In the genomic region with DNA sequence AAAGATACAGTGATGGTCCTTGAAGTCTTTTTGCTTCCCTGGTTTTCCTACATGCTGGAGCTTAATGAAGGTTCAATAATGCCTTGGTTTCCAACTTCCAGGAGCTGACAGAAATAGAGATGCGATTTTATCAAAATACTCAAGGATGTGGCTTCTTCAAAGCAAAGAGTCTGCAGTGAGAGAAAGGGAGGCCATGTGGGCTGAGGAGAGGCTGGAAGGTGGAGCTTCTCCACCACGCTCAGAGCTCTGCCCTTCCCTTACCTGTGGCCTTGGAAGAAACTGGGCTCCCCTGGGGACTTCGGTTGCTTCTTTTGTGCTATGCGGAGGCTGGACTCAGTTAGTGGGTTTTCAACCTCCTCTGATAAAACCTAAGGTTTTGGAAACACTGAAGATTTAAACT, we compare ENCODE assay signal across 14 cellular contexts.
DNase-seq lines count a peak whose midpoint lies in the region; ATAC-seq and TF ChIP-seq lines count a peak whose summit lies in the region.
"Had no signal": no experiment of that assay in that cellular context is flagged by ENCODE, and none has a peak within 500 bp of the region (broad histone marks: within the 10 kb centered on the region; RNA-seq: fewer than 3 reads in every experiment).

No MANE protein-coding gene starts in this region.

- no peak for DNase-seq in activated naive CD8-positive, alpha-beta T cell treated with anti-CD3 and anti-CD28 coated beads, Interleukin-2, amount 10 ng/mL, durations not matched to agents 7 days and 5 days
- no peak for DNase-seq in activated naive CD8-positive, alpha-beta T cell treated with anti-CD3 and anti-CD28 coated beads, Interleukin-2, amount 50 U/mL, for 24 hours
- no peak for DNase-seq in posterior vena cava (ENCODE audit: low spot score)
- no peak for DNase-seq in CD8-positive, alpha-beta T cell
- DNase-seq: 8988T; C1 segment of cervical spinal cord; Caco-2; CD4-positive, CD25-positive, alpha-beta regulatory T cell; GDM1; GOT3; H9 had no signal

- H3K27me3 ChIP-seq in BLaER1 treated with 17β-estradiol and CSF1 and Interleukin-3, amounts not matched to agents 10 nM and 100 nM: no peaks in the 10 kb centered on the region
- no peaks in the 10 kb centered on the region for H3K27me3 ChIP-seq in gastroesophageal sphincter
- no peaks in the 10 kb centered on the region for H3K27me3 ChIP-seq in CD8-positive, alpha-beta T cell (ENCODE audit: insufficient read depth, low read length)

- intact Hi-C loops in posterior vena cava (cut with DNase I): loop anchor here in 1 of 2 donors (10.0 kb wide), 1 partner anchor 95 kb away; no protein-coding TSS in a partner anchor
- intact Hi-C loops in CD8-positive, alpha-beta T cell (cut with DNase I, micrococcal nuclease): no loop called here

- no peak overlapping the region for H3K27ac Mint-ChIP-seq in activated naive CD8-positive, alpha-beta T cell treated with anti-CD3 and anti-CD28 coated beads, Interleukin-2, amount 10 ng/mL, durations not matched to agents 7 days and 5 days
- H3K27ac Mint-ChIP-seq in activated naive CD8-positive, alpha-beta T cell treated with anti-CD3 and anti-CD28 coated beads, Interleukin-2, amount 50 U/mL, for 24 hours: no peak overlapping the region
- H3K27ac Mint-ChIP-seq in CD8-positive, alpha-beta T cell: no peak overlapping the region
- H3K27ac Mint-ChIP-seq: CD4-positive, CD25-positive, alpha-beta regulatory T cell; H9 had no signal

- H3K9me3 Mint-ChIP-seq in activated naive CD8-positive, alpha-beta T cell treated with anti-CD3 and anti-CD28 coated beads, Interleukin-2, amount 10 ng/mL, durations not matched to agents 7 days and 5 days: no peaks in the 10 kb centered on the region
- H3K9me3 Mint-ChIP-seq in activated naive CD8-positive, alpha-beta T cell treated with anti-CD3 and anti-CD28 coated beads, Interleukin-2, amount 50 U/mL, for 24 hours: peaks cover 5% of the 10 kb centered on the region
- no peaks in the 10 kb centered on the region for H3K9me3 Mint-ChIP-seq in CD8-positive, alpha-beta T cell
- H3K9me3 Mint-ChIP-seq: H9 had no signal

- no peak for TF ChIP-seq POLR2A in gastroesophageal sphincter (IDR thresholded peaks at IDR 0.05)

- no peak overlapping the region for H3K4me3 ChIP-seq in BLaER1 treated with 17β-estradiol and CSF1 and Interleukin-3, amounts not matched to agents 10 nM and 100 nM
- no peak overlapping the region for H3K4me3 ChIP-seq in gastroesophageal sphincter
- no peak overlapping the region for H3K4me3 ChIP-seq in CD8-positive, alpha-beta T cell (ENCODE audit: low read depth, low read length)

- H3K27ac ChIP-seq in BLaER1 treated with 17β-estradiol and CSF1 and Interleukin-3, amounts not matched to agents 10 nM and 100 nM: peak overlapping the region in 1 of 11 experiments; percentile 15; a peak in 1 of 22 replicates
- H3K27ac ChIP-seq in KOPT-K1 (ENCODE audit: low read depth, low read length, poor library complexity, severe bottlenecking) (peak overlapping the region; percentile 8), gastroesophageal sphincter (no peak overlapping the region)
- H3K27ac ChIP-seq in CD8-positive, alpha-beta T cell (ENCODE audit: low read depth, low read length): no peak overlapping the region

- TF ChIP-seq CTCF in gastroesophageal sphincter (IDR thresholded peaks at IDR 0.05): no peak
- no peak for TF ChIP-seq CTCF in CD8-positive, alpha-beta T cell (IDR thresholded peaks at IDR 0.05)

- H4K20me1 ChIP-seq in BLaER1 treated with 17β-estradiol and CSF1 and Interleukin-3, amounts not matched to agents 10 nM and 100 nM: no peaks in the 10 kb centered on the region

- peaks cover 0 to 23% (median 0%) of the 10 kb centered on the region in 11 experiments; a peak in 2 of 22 replicates for H3K36me3 ChIP-seq in BLaER1 treated with 17β-estradiol and CSF1 and Interleukin-3, amounts not matched to agents 10 nM and 100 nM
- no peaks in the 10 kb centered on the region for H3K36me3 ChIP-seq in KOPT-K1 (ENCODE audit: insufficient read depth, low read length)
- H3K36me3 ChIP-seq in gastroesophageal sphincter: no peaks in the 10 kb centered on the region
- no peaks in the 10 kb centered on the region for H3K36me3 ChIP-seq in CD8-positive, alpha-beta T cell (ENCODE audit: insufficient read depth, low read length)

- H3K27me3 Mint-ChIP-seq in activated naive CD8-positive, alpha-beta T cell treated with anti-CD3 and anti-CD28 coated beads, Interleukin-2, amount 10 ng/mL, durations not matched to agents 7 days and 5 days: no peaks in the 10 kb centered on the region
- H3K27me3 Mint-ChIP-seq in activated naive CD8-positive, alpha-beta T cell treated with anti-CD3 and anti-CD28 coated beads, Interleukin-2, amount 50 U/mL, for 24 hours: no peaks in the 10 kb centered on the region
- H3K27me3 Mint-ChIP-seq in CD8-positive, alpha-beta T cell (ENCODE audit: low read depth): no peaks in the 10 kb centered on the region

- peak overlapping the region in 10 of 11 experiments; percentile 3 to 93 (median 40); a peak in 18 of 22 replicates for H3K4me2 ChIP-seq in BLaER1 treated with 17β-estradiol and CSF1 and Interleukin-3, amounts not matched to agents 10 nM and 100 nM

- POLR2A ChIA-PET in activated naive CD8-positive, alpha-beta T cell treated with anti-CD3 and anti-CD28 coated beads, Interleukin-2, amount 10 ng/mL, durations not matched to agents 7 days and 5 days (lab: Charles Lee): no interaction called here
- POLR2A ChIA-PET in CD8-positive, alpha-beta T cell (lab: Charles Lee): no interaction called here

- ATAC-seq in activated naive CD8-positive, alpha-beta T cell treated with anti-CD3 and anti-CD28 coated beads, Interleukin-2, amount 10 ng/mL, durations not matched to agents 7 days and 5 days (ENCODE audit: low read depth): peak; percentile 39
- no peak for ATAC-seq in activated naive CD8-positive, alpha-beta T cell treated with anti-CD3 and anti-CD28 coated beads, Interleukin-2, amount 50 U/mL, for 24 hours
- ATAC-seq in gastroesophageal sphincter: no peak
- ATAC-seq in CD8-positive, alpha-beta T cell: no peak

- H3K9ac ChIP-seq in BLaER1 treated with 17β-estradiol and CSF1 and Interleukin-3, amounts not matched to agents 10 nM and 100 nM: no peak overlapping the region

- H3K4me1 Mint-ChIP-seq in activated naive CD8-positive, alpha-beta T cell treated with anti-CD3 and anti-CD28 coated beads, Interleukin-2, amount 10 ng/mL, durations not matched to agents 7 days and 5 days: peaks cover 4% of the 10 kb centered on the region
- H3K4me1 Mint-ChIP-seq in activated naive CD8-positive, alpha-beta T cell treated with anti-CD3 and anti-CD28 coated beads, Interleukin-2, amount 50 U/mL, for 24 hours: peaks cover 2% of the 10 kb centered on the region
- peaks cover 2% of the 10 kb centered on the region for H3K4me1 Mint-ChIP-seq in CD8-positive, alpha-beta T cell (ENCODE audit: low read depth)
- H3K4me1 Mint-ChIP-seq: CD4-positive, CD25-positive, alpha-beta regulatory T cell had no signal

- TF ChIP-seq EP300 in gastroesophageal sphincter (IDR thresholded peaks at IDR 0.05): no peak

- H3K4me3 Mint-ChIP-seq in activated naive CD8-positive, alpha-beta T cell treated with anti-CD3 and anti-CD28 coated beads, Interleukin-2, amount 10 ng/mL, durations not matched to agents 7 days and 5 days: no peak overlapping the region
- H3K4me3 Mint-ChIP-seq in activated naive CD8-positive, alpha-beta T cell treated with anti-CD3 and anti-CD28 coated beads, Interleukin-2, amount 50 U/mL, for 24 hours: no peak overlapping the region
- H3K4me3 Mint-ChIP-seq in CD8-positive, alpha-beta T cell: no peak overlapping the region
- H3K4me3 Mint-ChIP-seq: CD4-positive, CD25-positive, alpha-beta regulatory T cell; H9 had no signal

- no peaks in the 10 kb centered on the region for H3K36me3 Mint-ChIP-seq in activated naive CD8-positive, alpha-beta T cell treated with anti-CD3 and anti-CD28 coated beads, Interleukin-2, amount 10 ng/mL, durations not matched to agents 7 days and 5 days
- no peaks in the 10 kb centered on the region for H3K36me3 Mint-ChIP-seq in activated naive CD8-positive, alpha-beta T cell treated with anti-CD3 and anti-CD28 coated beads, Interleukin-2, amount 50 U/mL, for 24 hours (ENCODE audit: low read depth)
- no peaks in the 10 kb centered on the region for H3K36me3 Mint-ChIP-seq in CD8-positive, alpha-beta T cell
- H3K36me3 Mint-ChIP-seq: CD4-positive, CD25-positive, alpha-beta regulatory T cell had no signal

- CTCF ChIA-PET in CD8-positive, alpha-beta T cell (lab: Charles Lee): no interaction called here

- H3K9me3 ChIP-seq in BLaER1 treated with 17β-estradiol and CSF1 and Interleukin-3, amounts not matched to agents 10 nM and 100 nM (replicated peaks in 1 of 11): no peaks in the 10 kb centered on the region
- H3K9me3 ChIP-seq in KOPT-K1 (ENCODE audit: insufficient read depth, low read length, poor library complexity, severe bottlenecking): no peaks in the 10 kb centered on the region
- no peaks in the 10 kb centered on the region for H3K9me3 ChIP-seq in gastroesophageal sphincter
- H3K9me3 ChIP-seq in CD8-positive, alpha-beta T cell (ENCODE audit: low read length): no peaks in the 10 kb centered on the region
- H3K9me3 ChIP-seq: Caco-2 had no signal

- 97 to 100% methylated on average over 1 to 4 of the region's 4 CpGs for WGBS in gastroesophageal sphincter (ENCODE audit: low coverage in 1 of 2), 2 donors

- H3K4me1 ChIP-seq in BLaER1 treated with 17β-estradiol and CSF1 and Interleukin-3, amounts not matched to agents 10 nM and 100 nM: peaks cover 39 to 72% (median 59%) of the 10 kb centered on the region in 10 experiments
- H3K4me1 ChIP-seq in gastroesophageal sphincter: no peaks in the 10 kb centered on the region
- H3K4me1 ChIP-seq in CD8-positive, alpha-beta T cell (ENCODE audit: insufficient read depth, low read length): no peaks in the 10 kb centered on the region
- H3K4me1 ChIP-seq: Caco-2 had no signal
